Comparison of ENCODE assay signal across 1 cellular context in genomic region chr3:150443331-150443741, GRCh38.
TF ChIP-seq lines count a peak whose summit lies in the region.

No MANE protein-coding gene starts in this region.

TF ChIP-seq in IMR-90, 13 proteins besides CTCF, POLR2A, EP300 and RAD21 (continued from another document):
- TF ChIP-seq MXI1 (IDR thresholded peaks at IDR 0.05; ENCODE audit: borderline replicate concordance, low read depth, low read length): no peak
- no peak for TF ChIP-seq BHLHE40 (IDR thresholded peaks at IDR 0.05; ENCODE audit: low read depth, low read length)
- TF ChIP-seq CHD1 (IDR thresholded peaks at IDR 0.05; ENCODE audit: low read depth, low read length): no peak
- TF ChIP-seq USF2 (IDR thresholded peaks at IDR 0.05; ENCODE audit: low read depth, low read length): no peak
TF ChIP-seq in IMR-90: peak in this region for 3.
